Comparison of ENCODE assay signal across 20 cellular contexts in the genomic region with DNA sequence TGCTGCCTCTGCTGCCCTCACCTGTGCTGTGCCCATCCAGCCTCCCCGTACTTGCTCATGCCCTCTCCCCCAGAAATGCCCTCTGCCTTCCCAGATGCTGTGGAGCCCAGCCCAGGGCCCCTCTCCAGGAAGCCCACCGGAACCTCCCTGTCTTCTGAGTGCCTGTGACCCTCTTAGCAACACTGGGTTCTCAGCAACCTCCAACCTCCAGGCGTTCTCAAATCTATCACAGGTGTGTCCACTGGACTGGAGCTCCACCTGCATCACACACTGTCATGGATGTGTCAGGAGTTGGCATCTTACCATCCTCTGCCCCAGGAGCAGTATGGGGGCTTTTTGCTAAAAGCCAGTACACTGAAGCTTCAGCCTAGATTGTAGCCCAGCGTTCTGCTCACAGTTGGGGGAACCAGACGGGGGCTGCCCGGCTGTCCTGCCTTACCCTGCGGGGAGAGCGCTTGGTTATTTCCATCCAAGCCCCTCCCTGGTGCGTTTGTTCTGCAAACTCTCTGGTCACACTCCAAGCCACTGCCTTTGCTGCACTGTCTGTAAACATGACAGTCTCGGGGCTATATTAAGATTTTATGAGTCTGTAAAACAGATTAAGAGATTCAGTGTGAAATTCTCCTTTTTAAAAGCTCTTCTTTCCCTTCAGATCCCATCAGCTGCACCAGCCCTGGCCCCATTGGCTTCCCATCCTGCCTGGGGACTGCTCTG.
"Had no signal": no experiment of that assay in that cellular context is flagged by ENCODE, and none has a peak within 500 bp of the region (broad histone marks: within the 10 kb centered on the region; RNA-seq: fewer than 3 reads in every experiment).

No MANE protein-coding gene starts in this region.

- H3K4me1 ChIP-seq: neural progenitor cell had no signal

- DNase-seq: cortex of kidney; dorsolateral prefrontal cortex; effector CD8-positive, alpha-beta T cell; glutamatergic neuron; immature natural killer cell; kidney; left cardiac atrium; left ventricle myocardium superior; mesendoderm; naive thymus-derived CD4-positive, alpha-beta T cell; right cardiac atrium; stimulated activated CD4-positive, alpha-beta T cell treated with anti-CD3 and anti-CD28 coated beads, Interleukin-15, amount 100 ng/mL, for 24 hours; stimulated activated CD4-positive, alpha-beta T cell treated with anti-CD3 and anti-CD28 coated beads, Interleukin-1b, Interleukin-23, amount 100 ng/mL, for 48 hours; stimulated activated CD4-positive, alpha-beta T cell treated with anti-CD3 and anti-CD28 coated beads, Interleukin-4, amount 100 ng/mL, for 24 hours; testis had no signal

- ATAC-seq: left cardiac atrium; left ventricle myocardium superior; naive thymus-derived CD4-positive, alpha-beta T cell; right cardiac atrium; stimulated activated memory B cell treated with anti-CD40 and anti-IgM and Interleukin-4, amounts not matched to agents 10 μg/mL and 1 μg/mL and 100 μg/mL, for 72 hours had no signal

- H2AFZ ChIP-seq: neural progenitor cell had no signal

- H3K4me1 Mint-ChIP-seq: central memory CD8-positive, alpha-beta T cell; immature natural killer cell; naive thymus-derived CD4-positive, alpha-beta T cell; stimulated activated memory B cell treated with anti-CD40 and anti-IgM and Interleukin-4, amounts not matched to agents 10 μg/mL and 1 μg/mL and 100 μg/mL, for 72 hours had no signal

- H3K9me3 ChIP-seq: testis had no signal

- H3K36me3 Mint-ChIP-seq: immature natural killer cell; naive thymus-derived CD4-positive, alpha-beta T cell; neural progenitor cell; stimulated activated memory B cell treated with anti-CD40 and anti-IgM and Interleukin-4, amounts not matched to agents 10 μg/mL and 1 μg/mL and 100 μg/mL, for 72 hours had no signal

- H3K9me3 Mint-ChIP-seq: central memory CD8-positive, alpha-beta T cell; immature natural killer cell; stimulated activated memory B cell treated with anti-CD40 and anti-IgM and Interleukin-4, amounts not matched to agents 10 μg/mL and 1 μg/mL and 100 μg/mL, for 72 hours; stimulated activated naive CD8-positive, alpha-beta T cell treated with anti-CD3 and anti-CD28 coated beads, Interleukin-15, Interleukin-2, amounts not matched to agents 100 ng/mL and 50 ng/mL, for 24 hours had no signal

- H3K36me3 ChIP-seq: neural progenitor cell, tibial nerve had no signal

- H3K4me3 Mint-ChIP-seq: central memory CD8-positive, alpha-beta T cell; immature natural killer cell; naive thymus-derived CD4-positive, alpha-beta T cell; neural progenitor cell; stimulated activated memory B cell treated with anti-CD40 and anti-IgM and Interleukin-4, amounts not matched to agents 10 μg/mL and 1 μg/mL and 100 μg/mL, for 72 hours; stimulated activated naive CD8-positive, alpha-beta T cell treated with anti-CD3 and anti-CD28 coated beads, Interleukin-15, Interleukin-2, amounts not matched to agents 100 ng/mL and 50 ng/mL, for 24 hours had no signal

- H3K4me3 ChIP-seq: dorsolateral prefrontal cortex, neural progenitor cell, testis, tibial nerve had no signal

- H3K9ac ChIP-seq: neural progenitor cell had no signal

- H3K4me2 ChIP-seq: neural progenitor cell had no signal

- H3K27ac ChIP-seq: dorsolateral prefrontal cortex, neural progenitor cell, testis, tibial nerve had no signal

- H3K27me3 ChIP-seq: testis had no signal
